ENCODE assay signal across 22 cellular contexts in the genomic region with DNA sequence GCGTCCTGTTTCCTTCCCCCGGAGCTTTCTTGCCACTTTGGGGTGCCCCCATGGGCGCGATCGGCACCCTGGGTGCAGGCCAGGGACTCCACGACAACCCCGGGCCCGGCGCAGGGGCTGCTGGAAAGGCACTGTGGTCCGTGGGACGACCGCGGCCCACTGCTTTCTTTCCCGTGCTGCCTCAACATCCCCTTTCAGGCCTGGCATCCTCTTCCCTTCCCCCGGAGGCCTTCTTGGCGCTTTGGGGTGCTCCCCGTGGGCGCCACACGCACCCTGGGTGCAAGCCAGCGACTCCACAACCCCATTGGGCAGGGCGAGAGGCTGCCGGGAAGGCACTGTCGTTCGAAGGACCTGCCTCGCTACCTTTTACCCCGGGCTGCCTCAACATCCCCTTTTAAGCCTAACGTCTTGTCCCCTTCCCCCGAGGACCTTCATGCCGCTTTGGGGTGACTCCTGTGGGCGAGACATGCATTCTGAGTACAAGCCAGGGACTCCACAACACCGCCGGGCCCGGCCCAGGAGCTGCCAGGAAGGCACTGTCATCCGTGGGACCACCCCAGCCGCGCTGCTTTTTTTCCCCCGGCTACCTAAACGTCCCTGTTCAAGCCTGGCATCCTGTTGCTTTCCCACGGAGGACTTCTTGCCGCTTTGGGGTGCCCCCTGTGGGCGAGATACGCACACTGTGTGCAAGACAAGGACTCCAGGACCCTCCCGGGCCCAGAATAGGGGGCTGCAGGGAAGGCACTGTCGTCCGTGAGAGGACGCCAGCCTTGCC.
"Had no signal": no experiment of that assay in that cellular context is flagged by ENCODE, and none has a peak within 500 bp of the region (broad histone marks: within the 10 kb centered on the region; RNA-seq: fewer than 3 reads in every experiment).

No MANE protein-coding gene starts in this region.

- H3K9me3 ChIP-seq: esophagus muscularis mucosa, ovary, prostate gland, transverse colon had no signal

- H3K36me3 ChIP-seq: breast epithelium, heart left ventricle, left lung, neutrophil, ovary, prostate gland, transverse colon had no signal

- H3K4me1 ChIP-seq: breast epithelium, esophagus muscularis mucosa, foreskin keratinocyte, heart left ventricle, left lung, prostate gland, transverse colon had no signal

- H3K27me3 ChIP-seq: breast epithelium, esophagus muscularis mucosa, foreskin keratinocyte, heart left ventricle, left lung, neutrophil, ovary, transverse colon had no signal

- DNase-seq: activated CD4-positive, alpha-beta memory T cell treated with anti-CD3 and anti-CD28 coated beads for 36 hours; activated CD4-positive, alpha-beta T cell treated with anti-CD3 and anti-CD28 coated beads for 48 hours; activated naive CD8-positive, alpha-beta T cell treated with anti-CD3 and anti-CD28 coated beads, Interleukin-2, amount 50 U/mL, for 24 hours; activated T-cell treated with anti-CD3 and anti-CD28 coated beads, Interleukin-2, amount 50 U/mL, for 4 hours; central memory CD4-positive, alpha-beta T cell; foreskin keratinocyte; hypothalamus; ovary; retina; stimulated activated CD4-positive, alpha-beta T cell treated with anti-CD3 and anti-CD28 coated beads, Interleukin-15, amount 100 ng/mL, for 24 hours; stimulated activated CD4-positive, alpha-beta T cell treated with anti-CD3 and anti-CD28 coated beads, Interleukin-2, amount 100 ng/mL, for 24 hours; stimulated activated naive B cell treated with anti-CD40 and anti-IgM and Interleukin-4, amounts not matched to agents 10 μg/mL and 1 μg/mL and 100 μg/mL, for 72 hours; T-helper 9 cell; transverse colon had no signal

- ATAC-seq: activated CD4-positive, CD25-positive, alpha-beta regulatory T cell treated with anti-CD3 and anti-CD28 coated beads, Interleukin-2, amount 50 U/mL, for 24 hours; activated naive CD8-positive, alpha-beta T cell treated with anti-CD3 and anti-CD28 coated beads, Interleukin-2, amount 50 U/mL, for 24 hours; activated T-cell treated with anti-CD3 and anti-CD28 coated beads, Interleukin-2, amount 50 U/mL, for 4 hours; foreskin keratinocyte; heart left ventricle; left lung; stimulated activated naive B cell treated with anti-CD40 and anti-IgM and Interleukin-4, amounts not matched to agents 10 μg/mL and 1 μg/mL and 100 μg/mL, for 72 hours had no signal

- H3K27ac ChIP-seq: breast epithelium, esophagus muscularis mucosa, foreskin keratinocyte, heart left ventricle, left lung, neutrophil, ovary, prostate gland, transverse colon, VCaP had no signal

- H3K4me3 ChIP-seq: breast epithelium, esophagus muscularis mucosa, heart left ventricle, left lung, ovary, prostate gland, transverse colon had no signal
